In the genomic region with DNA sequence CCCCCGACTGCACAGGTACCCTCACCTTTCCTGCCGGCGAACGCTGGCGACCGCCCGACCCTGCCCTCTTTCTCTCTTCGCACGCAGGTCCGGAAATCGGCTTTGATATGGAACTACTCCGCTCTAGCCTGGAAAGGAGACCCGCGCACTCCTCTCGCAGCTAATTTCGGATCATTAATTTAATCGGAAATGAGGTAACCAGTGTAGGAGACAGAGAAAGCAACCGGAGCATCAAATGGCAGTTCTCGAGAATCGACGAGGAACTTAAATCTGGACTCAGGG, we compare ENCODE assay signal across 8 cellular contexts. TPM values are rescaled to one million over a fixed set of nuclear protein-coding genes. Genes with fewer than 3 reads are reported as not detected.
DNase-seq lines count a peak whose midpoint lies in the region; ATAC-seq and TF ChIP-seq lines count a peak whose summit lies in the region.

No MANE protein-coding gene starts in this region.

- peak overlapping the region; percentile 97 to 100 (median 99) for H3K27ac Mint-ChIP-seq in CD4-positive, alpha-beta memory T cell

- H3K36me3 ChIP-seq in CD4-positive, alpha-beta memory T cell (ENCODE audit: insufficient read depth, low read length), result no peaks in the 10 kb centered on the region
- H3K36me3 ChIP-seq in muscle layer of duodenum (ENCODE audit: control insufficient read depth in 1 of 2, insufficient read depth in 2 of 2, low read length in 2 of 2), result peaks cover 0 to 4% of the 10 kb centered on the region in 2 donors

- H3K27ac ChIP-seq in CD4-positive, alpha-beta memory T cell (ENCODE audit: low read depth, low read length), result peak overlapping the region; percentile 99
- H3K27ac ChIP-seq in caudate nucleus (ENCODE audit: low read depth, low read length) (peak overlapping the region; percentile 80), muscle layer of duodenum (ENCODE audit: low read length) (peak overlapping the region; percentile 84)

- CTCF ChIA-PET in CD4-positive, alpha-beta memory T cell (lab: Charles Lee; ENCODE audit: partially characterized antibody), result interaction anchor here (0.5 to 6.0 kb wide), 26 partner anchors 11 to 445 kb away, joined by 3 to 107 read pairs (median 4); no protein-coding TSS in a partner anchor

- H3K4me1 ChIP-seq in CD4-positive, alpha-beta memory T cell (ENCODE audit: insufficient read depth, low read length), result peaks cover 52% of the 10 kb centered on the region
- H3K4me1 ChIP-seq in muscle layer of duodenum (ENCODE audit: control insufficient read depth in 1 of 2, insufficient read depth in 2 of 2, low read length in 2 of 2), result peaks cover 0 to 20% of the 10 kb centered on the region in 2 donors

- peaks cover 0 to 3% (median 0%) of the 10 kb centered on the region in 8 donors for H3K9me3 Mint-ChIP-seq in CD4-positive, alpha-beta memory T cell

- peaks cover 0 to 4% of the 10 kb centered on the region in 2 donors for H3K27me3 Mint-ChIP-seq in CD4-positive, alpha-beta memory T cell

- intact Hi-C loops in CD4-positive, alpha-beta memory T cell (cut with micrococcal nuclease), result loop anchor here (2.0 to 5.0 kb wide), 9 partner anchors 110 to 1515 kb away; partner anchors contain the start of genes DEK, DTNBP1, FAM8A1 and JARID2

- no peak for TF ChIP-seq CTCF in NB4 (IDR thresholded peaks at IDR 0.05; ENCODE audit: low read depth, low read length)

- peak overlapping the region; percentile 68 to 75 for H3K4me3 ChIP-seq in CD4-positive, alpha-beta memory T cell (ENCODE audit: low read length in 2 of 2)
- H3K4me3 ChIP-seq in NB4 (ENCODE audit: low read depth, low read length), result peak overlapping the region; percentile 68
- H3K4me3 ChIP-seq in muscle layer of duodenum (ENCODE audit: low read depth in 1 of 2, low read length in 2 of 2), result peak overlapping the region; percentile 79 to 88

- H3K36me3 Mint-ChIP-seq in CD4-positive, alpha-beta memory T cell, result peaks cover 0 to 33% of the 10 kb centered on the region in 2 donors

- DNase-seq in CD4-positive, alpha-beta memory T cell, result no peak
- DNase-seq in NB4 (ENCODE audit: low read depth), result no peak
- DNase-seq in caudate nucleus (lab: John Stamatoyannopoulos, UW), result peak in 5 of 61 donors; percentile 37 to 68 (median 61)
- DNase-seq in GM19240 (ENCODE audit: insufficient read length, low spot score), result no peak
- DNase-seq in NCI-H128 (lab: John Stamatoyannopoulos, UW; ENCODE audit: unreplicated experiment), result no peak

- H3K9me3 ChIP-seq in CD4-positive, alpha-beta memory T cell (ENCODE audit: control insufficient read depth in 1 of 2, low read length in 2 of 2), result no peaks in the 10 kb centered on the region
- no peaks in the 10 kb centered on the region for H3K9me3 ChIP-seq in muscle layer of duodenum (ENCODE audit: control insufficient read depth in 1 of 2, low read length in 2 of 2)

- H3K4me3 Mint-ChIP-seq in CD4-positive, alpha-beta memory T cell, result peak overlapping the region; percentile 91 to 100 (median 98)

- ATAC-seq in GM21381 (IDR thresholded peaks at IDR 0.05; ENCODE audit: unreplicated experiment), result peak; percentile 0
- no peak for ATAC-seq in GM18517 (IDR thresholded peaks at IDR 0.05; ENCODE audit: unreplicated experiment)

- H3K27me3 ChIP-seq in CD4-positive, alpha-beta memory T cell (ENCODE audit: insufficient read depth, low read length), result no peaks in the 10 kb centered on the region
- H3K27me3 ChIP-seq in muscle layer of duodenum (ENCODE audit: low read depth, low read length), result no peaks in the 10 kb centered on the region

- POLR2A ChIA-PET in CD4-positive, alpha-beta memory T cell (lab: Charles Lee; ENCODE audit: partially characterized antibody), result interaction anchor here (0.7 to 4.5 kb wide), 48 partner anchors 8 to 944 kb away, joined by 3 to 70 read pairs (median 6); partner anchors contain the start of genes MYLIP and NUP153

- H3K4me1 Mint-ChIP-seq in CD4-positive, alpha-beta memory T cell, result peaks cover 42 to 82% (median 55%) of the 10 kb centered on the region in 4 donors

- no peak for TF ChIP-seq POLR2A in NB4 (IDR thresholded peaks at IDR 0.05; ENCODE audit: extremely low read depth, insufficient read length)

RNA-seq across cellular contexts. Expression of gene ATXN1, which starts 0.9 kb away (rescaled TPM):
- 10 to 100 TPM; 94.7 to 97.4 TPM for total RNA-seq in CD4-positive, alpha-beta memory T cell
- 10 to 100 TPM; 10.5 to 19.1 TPM for polyA plus RNA-seq in CD4-positive, alpha-beta memory T cell
